20 cellular contexts compared by ENCODE assay signal in the genomic region with DNA sequence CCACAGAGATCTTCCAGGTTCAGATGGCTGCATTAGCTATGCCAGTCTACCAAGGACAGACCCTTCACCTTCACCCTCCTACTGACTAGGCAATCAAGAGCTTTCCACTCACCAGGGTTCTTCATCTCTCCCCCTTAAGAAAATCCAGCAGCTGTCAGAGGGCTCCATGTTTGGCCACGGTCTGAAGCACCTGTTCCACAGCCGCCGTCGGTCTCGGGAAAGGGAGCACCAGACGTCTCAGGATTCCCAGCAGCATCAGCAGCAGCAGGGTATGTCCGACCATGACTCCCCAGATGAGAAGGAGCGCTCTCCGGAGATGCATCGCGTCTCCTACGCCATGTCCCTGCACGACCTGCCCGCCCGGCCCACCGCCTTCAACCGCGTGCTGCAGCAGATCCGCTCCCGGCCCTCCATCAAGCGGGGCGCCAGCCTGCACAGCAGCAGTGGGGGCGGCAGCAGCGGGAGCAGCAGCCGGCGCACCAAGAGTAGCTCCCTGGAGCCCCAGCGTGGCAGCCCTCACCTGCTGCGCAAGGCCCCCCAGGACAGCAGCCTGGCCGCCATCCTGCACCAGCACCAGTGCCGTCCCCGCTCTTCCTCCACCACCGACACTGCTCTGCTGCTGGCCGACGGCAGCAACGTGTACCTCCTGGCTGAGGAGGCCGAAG.
"Had no signal": no experiment of that assay in that cellular context is flagged by ENCODE, and none has a peak within 500 bp of the region (broad histone marks: within the 10 kb centered on the region; RNA-seq: fewer than 3 reads in every experiment).

No MANE protein-coding gene starts in this region.

- DNase-seq: activated CD4-positive, alpha-beta T cell treated with anti-CD3 and anti-CD28 coated beads for 4 hours; activated CD8-positive, alpha-beta memory T cell treated with anti-CD3 and anti-CD28 coated beads, Interleukin-2, amount 50 U/mL, for 4 hours; activated CD8-positive, alpha-beta T cell treated with anti-CD3 and anti-CD28 coated beads for 36 hours; activated naive CD8-positive, alpha-beta T cell treated with anti-CD3 and anti-CD28 coated beads, Interleukin-2, amount 10 ng/mL, durations not matched to agents 7 days and 5 days; activated T-cell treated with anti-CD3 and anti-CD28 coated beads, Interleukin-2, amount 50 U/mL, for 72 hours; amygdala; hypothalamus; midbrain; right lobe of liver; spleen; stimulated activated CD4-positive, alpha-beta T cell treated with anti-CD3 and anti-CD28 coated beads, Interleukin-4, amount 100 ng/mL, for 4 hours had no signal

- H3K4me1 ChIP-seq: right lobe of liver had no signal

- H3K27ac Mint-ChIP-seq: activated CD8-positive, alpha-beta T cell treated with anti-CD3 and anti-CD28 coated beads for 36 hours; activated naive CD8-positive, alpha-beta T cell treated with anti-CD3 and anti-CD28 coated beads, Interleukin-2, amount 10 ng/mL, durations not matched to agents 7 days and 5 days; activated T-cell treated with anti-CD3 and anti-CD28 coated beads, Interleukin-2, amount 50 U/mL, for 72 hours; stimulated activated memory B cell treated with anti-CD40 and anti-IgM and Interleukin-4, amounts not matched to agents 10 μg/mL and 1 μg/mL and 100 μg/mL, for 72 hours had no signal

- H3K27me3 ChIP-seq: ovary, right lobe of liver, spleen had no signal

- H3K9me3 ChIP-seq: ovary, right lobe of liver, spleen had no signal

- H3K4me3 Mint-ChIP-seq: activated CD8-positive, alpha-beta T cell treated with anti-CD3 and anti-CD28 coated beads for 36 hours; activated naive CD8-positive, alpha-beta T cell treated with anti-CD3 and anti-CD28 coated beads, Interleukin-2, amount 10 ng/mL, durations not matched to agents 7 days and 5 days; activated T-cell treated with anti-CD3 and anti-CD28 coated beads, Interleukin-2, amount 50 U/mL, for 72 hours; neural crest cell; stimulated activated memory B cell treated with anti-CD40 and anti-IgM and Interleukin-4, amounts not matched to agents 10 μg/mL and 1 μg/mL and 100 μg/mL, for 72 hours had no signal

- H3K27ac ChIP-seq: cardiac muscle cell, ovary, right lobe of liver, SK-N-MC, spleen had no signal

- H3K36me3 Mint-ChIP-seq: stimulated activated memory B cell treated with anti-CD40 and anti-IgM and Interleukin-4, amounts not matched to agents 10 μg/mL and 1 μg/mL and 100 μg/mL, for 72 hours had no signal

- H3K4me3 ChIP-seq: cardiac muscle cell, ovary, right lobe of liver, SK-N-MC, spleen had no signal

- ATAC-seq: activated CD8-positive, alpha-beta T cell treated with anti-CD3 and anti-CD28 coated beads for 36 hours; activated T-cell treated with anti-CD3 and anti-CD28 coated beads, Interleukin-2, amount 50 U/mL, for 72 hours; left lobe of liver; right lobe of liver; stimulated activated memory B cell treated with anti-CD40 and anti-IgM and Interleukin-4, amounts not matched to agents 10 μg/mL and 1 μg/mL and 100 μg/mL, for 72 hours had no signal

- H3K9me3 Mint-ChIP-seq: activated CD8-positive, alpha-beta T cell treated with anti-CD3 and anti-CD28 coated beads for 36 hours; activated naive CD8-positive, alpha-beta T cell treated with anti-CD3 and anti-CD28 coated beads, Interleukin-2, amount 10 ng/mL, durations not matched to agents 7 days and 5 days; activated T-cell treated with anti-CD3 and anti-CD28 coated beads, Interleukin-2, amount 50 U/mL, for 72 hours; neural crest cell; stimulated activated memory B cell treated with anti-CD40 and anti-IgM and Interleukin-4, amounts not matched to agents 10 μg/mL and 1 μg/mL and 100 μg/mL, for 72 hours had no signal

- H3K27me3 Mint-ChIP-seq: activated CD8-positive, alpha-beta T cell treated with anti-CD3 and anti-CD28 coated beads for 36 hours; activated naive CD8-positive, alpha-beta T cell treated with anti-CD3 and anti-CD28 coated beads, Interleukin-2, amount 10 ng/mL, durations not matched to agents 7 days and 5 days; stimulated activated memory B cell treated with anti-CD40 and anti-IgM and Interleukin-4, amounts not matched to agents 10 μg/mL and 1 μg/mL and 100 μg/mL, for 72 hours had no signal

- H3K36me3 ChIP-seq: cardiac muscle cell, ovary, right lobe of liver had no signal

- FAIRE-seq: colon, frontal cortex, keratinocyte had no signal
